Comparison of ENCODE assay signal across 1 cellular context in the genomic region with DNA sequence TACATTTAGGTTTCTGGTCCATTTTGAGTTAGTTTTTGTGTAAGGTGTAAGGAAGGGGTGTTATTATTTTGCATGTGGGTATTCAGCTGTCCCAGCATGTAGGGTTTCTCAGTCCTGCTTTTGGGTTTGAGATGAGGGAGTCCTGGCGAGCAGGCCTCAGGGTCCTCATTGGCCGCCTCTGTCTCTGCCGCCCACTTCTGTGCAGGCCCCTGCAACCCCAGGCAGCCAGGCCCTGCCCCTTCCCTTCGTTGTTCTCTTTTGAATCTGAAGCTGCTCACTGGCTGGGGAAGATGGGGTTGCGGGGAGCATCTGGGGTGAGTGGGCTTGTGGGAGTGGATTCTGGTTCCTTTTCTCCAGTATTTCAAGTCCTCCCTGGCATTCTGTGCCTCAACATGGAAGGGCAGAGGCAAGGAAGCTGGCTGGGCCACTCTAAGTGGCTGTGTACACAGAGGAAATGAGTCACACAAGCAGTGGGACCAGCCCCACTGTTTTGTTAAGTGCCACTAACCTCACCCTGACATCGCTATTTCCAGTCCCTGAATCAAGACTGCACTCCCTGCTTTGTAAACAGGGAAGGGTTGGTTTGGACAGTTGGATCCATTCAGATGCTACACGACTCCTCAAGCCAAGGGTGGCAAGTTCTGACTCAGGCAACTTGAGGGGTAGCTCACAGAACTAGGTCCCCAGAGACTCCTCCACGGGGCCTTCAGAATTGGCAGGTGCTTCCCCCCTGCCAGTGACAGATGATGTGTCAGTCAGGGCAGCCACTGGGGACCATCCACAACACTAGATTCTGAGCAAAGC.
TF ChIP-seq lines count a peak whose summit lies in the region.

No MANE protein-coding gene starts in this region.

TF ChIP-seq in HEK293, 187 proteins besides CTCF, POLR2A, EP300 and RAD21 (continued from another document):
- TF ChIP-seq, protein P1, sequence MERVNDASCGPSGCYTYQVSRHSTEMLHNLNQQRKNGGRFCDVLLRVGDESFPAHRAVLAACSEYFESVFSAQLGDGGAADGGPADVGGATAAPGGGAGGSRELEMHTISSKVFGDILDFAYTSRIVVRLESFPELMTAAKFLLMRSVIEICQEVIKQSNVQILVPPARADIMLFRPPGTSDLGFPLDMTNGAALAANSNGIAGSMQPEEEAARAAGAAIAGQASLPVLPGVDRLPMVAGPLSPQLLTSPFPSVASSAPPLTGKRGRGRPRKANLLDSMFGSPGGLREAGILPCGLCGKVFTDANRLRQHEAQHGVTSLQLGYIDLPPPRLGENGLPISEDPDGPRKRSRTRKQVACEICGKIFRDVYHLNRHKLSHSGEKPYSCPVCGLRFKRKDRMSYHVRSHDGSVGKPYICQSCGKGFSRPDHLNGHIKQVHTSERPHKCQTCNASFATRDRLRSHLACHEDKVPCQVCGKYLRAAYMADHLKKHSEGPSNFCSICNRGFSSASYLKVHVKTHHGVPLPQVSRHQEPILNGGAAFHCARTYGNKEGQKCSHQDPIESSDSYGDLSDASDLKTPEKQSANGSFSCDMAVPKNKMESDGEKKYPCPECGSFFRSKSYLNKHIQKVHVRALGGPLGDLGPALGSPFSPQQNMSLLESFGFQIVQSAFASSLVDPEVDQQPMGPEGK (tag by site-specific recombination; IDR thresholded peaks at IDR 0.05), result peak; percentile 53; the same call in 1 of the 2 replicates
- TF ChIP-seq ZFP69B (tag by site-specific recombination; IDR thresholded peaks at IDR 0.05) (peak; percentile 92; the same call in 1 of the 2 replicates), ZBTB48 (tag by site-specific recombination; IDR thresholded peaks at IDR 0.05) (peak; percentile 48; the same call in 1 of the 2 replicates)
- TF ChIP-seq, protein P2, sequence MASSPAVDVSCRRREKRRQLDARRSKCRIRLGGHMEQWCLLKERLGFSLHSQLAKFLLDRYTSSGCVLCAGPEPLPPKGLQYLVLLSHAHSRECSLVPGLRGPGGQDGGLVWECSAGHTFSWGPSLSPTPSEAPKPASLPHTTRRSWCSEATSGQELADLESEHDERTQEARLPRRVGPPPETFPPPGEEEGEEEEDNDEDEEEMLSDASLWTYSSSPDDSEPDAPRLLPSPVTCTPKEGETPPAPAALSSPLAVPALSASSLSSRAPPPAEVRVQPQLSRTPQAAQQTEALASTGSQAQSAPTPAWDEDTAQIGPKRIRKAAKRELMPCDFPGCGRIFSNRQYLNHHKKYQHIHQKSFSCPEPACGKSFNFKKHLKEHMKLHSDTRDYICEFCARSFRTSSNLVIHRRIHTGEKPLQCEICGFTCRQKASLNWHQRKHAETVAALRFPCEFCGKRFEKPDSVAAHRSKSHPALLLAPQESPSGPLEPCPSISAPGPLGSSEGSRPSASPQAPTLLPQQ (tag by site-specific recombination; IDR thresholded peaks at IDR 0.05), result peak; percentile 89
- TF ChIP-seq, protein P3, sequence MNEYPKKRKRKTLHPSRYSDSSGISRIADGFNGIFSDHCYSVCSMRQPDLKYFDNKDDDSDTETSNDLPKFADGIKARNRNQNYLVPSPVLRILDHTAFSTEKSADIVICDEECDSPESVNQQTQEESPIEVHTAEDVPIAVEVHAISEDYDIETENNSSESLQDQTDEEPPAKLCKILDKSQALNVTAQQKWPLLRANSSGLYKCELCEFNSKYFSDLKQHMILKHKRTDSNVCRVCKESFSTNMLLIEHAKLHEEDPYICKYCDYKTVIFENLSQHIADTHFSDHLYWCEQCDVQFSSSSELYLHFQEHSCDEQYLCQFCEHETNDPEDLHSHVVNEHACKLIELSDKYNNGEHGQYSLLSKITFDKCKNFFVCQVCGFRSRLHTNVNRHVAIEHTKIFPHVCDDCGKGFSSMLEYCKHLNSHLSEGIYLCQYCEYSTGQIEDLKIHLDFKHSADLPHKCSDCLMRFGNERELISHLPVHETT (tag by site-specific recombination; IDR thresholded peaks at IDR 0.05), result peak; percentile 39; the same call in 1 of the 2 replicates
